ENCODE assay signal across 8 cellular contexts in the genomic region with DNA sequence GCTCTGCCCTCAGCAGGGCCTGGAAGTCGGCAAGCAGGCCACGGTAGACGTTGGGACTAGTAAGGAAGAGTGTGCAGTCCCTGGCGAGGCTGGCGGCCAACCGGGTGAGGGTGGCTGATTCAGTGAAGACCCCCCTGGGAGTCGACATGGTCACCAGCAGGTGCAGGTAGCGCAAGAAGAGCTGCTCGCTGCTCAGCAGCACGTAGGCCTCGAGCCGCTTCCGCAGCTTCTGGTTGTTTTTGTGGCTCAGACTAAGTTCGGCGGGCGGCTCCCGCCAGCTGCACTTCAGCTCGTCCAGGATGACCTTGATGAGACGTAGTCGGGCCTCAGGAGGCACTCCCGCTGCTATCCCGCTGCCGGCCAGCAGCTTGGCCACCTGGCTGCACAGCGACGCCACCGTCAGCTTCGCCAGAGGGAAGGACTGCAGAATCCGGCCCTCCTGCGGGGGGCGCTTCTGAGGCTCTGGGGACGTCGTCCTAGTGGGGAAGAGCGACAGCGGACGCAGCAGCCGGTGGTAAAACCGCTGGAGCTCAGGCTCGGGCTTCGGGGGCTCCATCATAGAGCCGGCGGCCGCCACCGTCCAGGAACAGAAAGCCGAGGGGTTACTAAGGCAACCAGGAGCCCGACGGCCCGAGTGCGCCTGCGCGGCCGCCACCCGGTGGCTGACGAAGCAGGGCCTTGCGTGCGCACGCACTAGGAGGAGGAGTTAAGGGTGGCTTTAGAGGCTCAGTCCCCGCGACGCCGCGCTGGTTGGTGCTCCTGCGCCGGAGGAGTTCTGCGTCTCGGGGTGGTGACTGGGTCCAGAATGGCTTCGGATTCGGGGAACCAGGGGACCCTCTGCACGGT.
A peak's percentile ranks its signal among the peaks of the same experiment; 100 is the strongest.
DNase-seq lines count a peak whose midpoint lies in the region; ATAC-seq and TF ChIP-seq lines count a peak whose summit lies in the region.

A gene with protein sequence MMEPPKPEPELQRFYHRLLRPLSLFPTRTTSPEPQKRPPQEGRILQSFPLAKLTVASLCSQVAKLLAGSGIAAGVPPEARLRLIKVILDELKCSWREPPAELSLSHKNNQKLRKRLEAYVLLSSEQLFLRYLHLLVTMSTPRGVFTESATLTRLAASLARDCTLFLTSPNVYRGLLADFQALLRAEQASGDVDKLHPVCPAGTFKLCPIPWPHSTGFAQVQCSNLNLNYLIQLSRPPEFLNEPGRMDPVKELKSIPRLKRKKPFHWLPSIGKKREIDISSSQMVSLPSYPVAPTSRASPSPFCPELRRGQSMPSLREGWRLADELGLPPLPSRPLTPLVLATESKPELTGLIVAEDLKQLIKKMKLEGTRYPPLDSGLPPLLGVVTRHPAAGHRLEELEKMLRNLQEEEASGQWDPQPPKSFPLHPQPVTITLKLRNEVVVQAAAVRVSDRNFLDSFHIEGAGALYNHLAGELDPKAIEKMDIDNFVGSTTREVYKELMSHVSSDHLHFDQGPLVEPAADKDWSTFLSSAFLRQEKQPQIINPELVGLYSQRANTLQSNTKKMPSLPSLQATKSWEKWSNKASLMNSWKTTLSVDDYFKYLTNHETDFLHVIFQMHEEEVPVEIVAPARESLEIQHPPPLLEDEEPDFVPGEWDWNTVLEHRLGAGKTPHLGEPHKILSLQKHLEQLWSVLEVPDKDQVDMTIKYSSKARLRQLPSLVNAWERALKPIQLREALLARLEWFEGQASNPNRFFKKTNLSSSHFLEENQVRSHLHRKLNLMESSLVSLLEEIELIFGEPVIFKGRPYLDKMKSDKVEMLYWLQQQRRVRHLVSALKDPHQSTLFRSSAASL (minus strand): TSS at position 607 of the 846 bp plus-strand sequence. CDS start 48 bp downstream, at position 559.
CCS (plus strand) TSS at position 729 of the 846 bp plus-strand sequence; CDS start at position 806, 77 bp downstream.

- H3K4me1 ChIP-seq in OCI-LY1 (ENCODE audit: insufficient read depth, low read length, severe bottlenecking) (peaks cover 35% of the 10 kb centered on the region), mucosa of stomach (ENCODE audit: control insufficient read depth, insufficient read depth, low read length) (peaks cover 30% of the 10 kb centered on the region)

- TF ChIP-seq CTCF in OCI-LY1 (IDR thresholded peaks at IDR 0.05; ENCODE audit: low read length), result peak; percentile 76

- peak within 1 kb of the TSS; percentile 71 for H3K4me3 ChIP-seq in OCI-LY1 (ENCODE audit: low read depth, low read length, poor library complexity, severe bottlenecking)
- H3K4me3 ChIP-seq in mucosa of stomach (ENCODE audit: low read length), result peak within 1 kb of the TSS; percentile 94

- peaks cover 4% of the 10 kb centered on the region; the same call in 1 of the 2 replicates for H3K27me3 ChIP-seq in OCI-LY1 (ENCODE audit: insufficient read depth, low read length)
- H3K27me3 ChIP-seq in mucosa of stomach (ENCODE audit: control insufficient read depth, insufficient read depth, low read length), result no peaks in the 10 kb centered on the region

- H3K9me3 ChIP-seq in OCI-LY1 (ENCODE audit: low read length) (no peaks in the 10 kb centered on the region), mucosa of stomach (ENCODE audit: control insufficient read depth, low read length) (no peaks in the 10 kb centered on the region)

- peak within 1 kb of the TSS; percentile 93 for H3K4me2 ChIP-seq in OCI-LY1 (ENCODE audit: low read length)

- H3K79me2 ChIP-seq in OCI-LY1 (ENCODE audit: insufficient read depth, low read length), result no peaks in the 10 kb centered on the region

- H2AFZ ChIP-seq in OCI-LY1 (ENCODE audit: low read length), result no peak within 1 kb of the TSS

- no peaks in the 10 kb centered on the region for H4K20me1 ChIP-seq in OCI-LY1 (ENCODE audit: insufficient read depth, low read length)

- DNase-seq in DMS153 (lab: John Stamatoyannopoulos, UW) (peak; percentile 84), HuH-7.5 (ENCODE audit: low spot score) (peak; percentile 100), activated T-cell treated with anti-CD3 and anti-CD28 coated beads for 4 hours (peak; percentile 97), epithelial cell of prostate (ENCODE audit: low read depth, low spot score) (peak; percentile 59)
- peak; percentile 98 for DNase-seq in stimulated activated CD8-positive, alpha-beta memory T cell treated with anti-CD3 and anti-CD28 coated beads, Interleukin-7, amount 100 ng/mL, for 1 hour (ENCODE audit: low read depth in 2 of 2)

- peak; percentile 83 for ATAC-seq in GM21526 (IDR thresholded peaks at IDR 0.05; ENCODE audit: low FRiP score, unreplicated experiment)

- peak within 1 kb of the TSS; percentile 57 for H3K27ac ChIP-seq in OCI-LY1 (ENCODE audit: low read depth, low read length, poor library complexity, severe bottlenecking)
- H3K27ac ChIP-seq in epithelial cell of prostate, result peak within 1 kb of the TSS; percentile 18

- H3K9ac ChIP-seq in OCI-LY1 (ENCODE audit: low read length) (peak within 1 kb of the TSS; percentile 79), mucosa of stomach (ENCODE audit: low read length) (peak within 1 kb of the TSS; percentile 89)

- H3K36me3 ChIP-seq in OCI-LY1 (ENCODE audit: insufficient read depth, low read length) (no peaks in the 10 kb centered on the region; the same call in 1 of the 2 replicates), mucosa of stomach (ENCODE audit: control insufficient read depth, insufficient read depth, low read length) (no peaks in the 10 kb centered on the region)

- no peaks in the 10 kb centered on the region for H3F3A ChIP-seq in OCI-LY1 (ENCODE audit: insufficient read depth, low read length)

- H3K9me2 ChIP-seq in OCI-LY1 (ENCODE audit: low read depth, low read length), result no peaks in the 10 kb centered on the region

Comparison
In these comparisons a context has a peak if more than half of its experiments do, and no peak if none do; other contexts are left out.
1. Peak in every context shown above with its lines: DNase-seq, ATAC-seq, H3K4me3 ChIP-seq and H3K27ac ChIP-seq.